In genomic region chr16:31142109-31143035, GRCh38 we compare ENCODE assay signal across 1 cellular context.
TF ChIP-seq lines count a peak whose summit lies in the region.

No MANE protein-coding gene starts in this region.

TF ChIP-seq in HepG2, 621 proteins besides CTCF, POLR2A, EP300 and RAD21 (continued from another document and continues in another):
- peak; percentile 66 for TF ChIP-seq ZNF574 (CRISPR knock-in tag; IDR thresholded peaks at IDR 0.05)
- no peak for TF ChIP-seq CERS6 (CRISPR knock-in tag; IDR thresholded peaks at IDR 0.05)
- peak; percentile 73; the same call in 1 of the 2 replicates for TF ChIP-seq ATF2 (CRISPR knock-in tag; IDR thresholded peaks at IDR 0.05)
- TF ChIP-seq ZNF468 (CRISPR knock-in tag; IDR thresholded peaks at IDR 0.05), result no peak
- no peak for TF ChIP-seq MYNN (CRISPR knock-in tag; IDR thresholded peaks at IDR 0.05; ENCODE audit: low read depth)
- no peak for TF ChIP-seq MAFF (IDR thresholded peaks at IDR 0.05; ENCODE audit: low read depth, low read length)
- TF ChIP-seq BHLHE40 (IDR thresholded peaks at IDR 0.05; ENCODE audit: low read length), result peak; percentile 87
- peak; percentile 79; the same call in 1 of the 2 replicates for TF ChIP-seq ZFP1 (CRISPR knock-in tag; IDR thresholded peaks at IDR 0.05)
- no peak for TF ChIP-seq ZNF678 (CRISPR knock-in tag; IDR thresholded peaks at IDR 0.05)
- TF ChIP-seq NFAT5 (CRISPR knock-in tag; IDR thresholded peaks at IDR 0.05), result 0 out of 2 replicates have a peak, but pooled peaks have one; percentile 50
- no peak for TF ChIP-seq ZNF704 (CRISPR knock-in tag; IDR thresholded peaks at IDR 0.05; ENCODE audit: borderline replicate concordance)
- no peak for TF ChIP-seq LRRFIP1 (CRISPR knock-in tag; conservative IDR thresholded peaks at IDR 0.05)
- peak; percentile 71 for TF ChIP-seq ZBTB33 (CRISPR knock-in tag; IDR thresholded peaks at IDR 0.05)
- no peak for TF ChIP-seq NR1H2 (CRISPR knock-in tag; IDR thresholded peaks at IDR 0.05; ENCODE audit: borderline replicate concordance, low read depth)
- TF ChIP-seq PCBP2 (optimal IDR thresholded peaks at IDR 0.05; ENCODE audit: low read depth, low read length, poor library complexity, severe bottlenecking), result no peak
- TF ChIP-seq MEIS2 (CRISPR knock-in tag; IDR thresholded peaks at IDR 0.05), result peak; percentile 35
- peak; percentile 29 for TF ChIP-seq HNF4A (CRISPR knock-in tag; IDR thresholded peaks at IDR 0.05)
- no peak for TF ChIP-seq ZNF598 (CRISPR knock-in tag; IDR thresholded peaks at IDR 0.05; ENCODE audit: borderline replicate concordance)
- no peak for TF ChIP-seq EHMT2 (IDR thresholded peaks at IDR 0.05; ENCODE audit: borderline replicate concordance, low read depth, low read length)
- TF ChIP-seq MTF1 (CRISPR knock-in tag; IDR thresholded peaks at IDR 0.05), result no peak
- 0 out of 2 replicates have a peak, but pooled peaks have one; percentile 76 for TF ChIP-seq ZMYM2 (CRISPR knock-in tag; IDR thresholded peaks at IDR 0.05)
- no peak for TF ChIP-seq FOSL1 (CRISPR knock-in tag; IDR thresholded peaks at IDR 0.05; ENCODE audit: borderline replicate concordance)
- TF ChIP-seq RERE (CRISPR knock-in tag; IDR thresholded peaks at IDR 0.05; ENCODE audit: low read depth), result no peak
- peak; percentile 69; the same call in 1 of the 2 replicates for TF ChIP-seq ETV5 (CRISPR knock-in tag; IDR thresholded peaks at IDR 0.05; ENCODE audit: borderline replicate concordance)
- TF ChIP-seq ZNF841 (CRISPR knock-in tag; IDR thresholded peaks at IDR 0.05; ENCODE audit: borderline replicate concordance), result no peak
- no peak for TF ChIP-seq ZBTB43 (CRISPR knock-in tag; conservative IDR thresholded peaks at IDR 0.05)
- peak; percentile 79 for TF ChIP-seq MXD1 (CRISPR knock-in tag; IDR thresholded peaks at IDR 0.05)
- peak; percentile 73 for TF ChIP-seq ZNF605 (CRISPR knock-in tag; IDR thresholded peaks at IDR 0.05)
- TF ChIP-seq ZNF138 (CRISPR knock-in tag; IDR thresholded peaks at IDR 0.05; ENCODE audit: low read depth), result peak; percentile 94
- TF ChIP-seq MZF1 (CRISPR knock-in tag; IDR thresholded peaks at IDR 0.05; ENCODE audit: borderline replicate concordance), result peak; percentile 62; the same call in 1 of the 2 replicates
- TF ChIP-seq ZNF644 (CRISPR knock-in tag; IDR thresholded peaks at IDR 0.05; ENCODE audit: low read depth), result no peak
